Comparison of ENCODE assay signal across 24 cellular contexts in the genomic region with DNA sequence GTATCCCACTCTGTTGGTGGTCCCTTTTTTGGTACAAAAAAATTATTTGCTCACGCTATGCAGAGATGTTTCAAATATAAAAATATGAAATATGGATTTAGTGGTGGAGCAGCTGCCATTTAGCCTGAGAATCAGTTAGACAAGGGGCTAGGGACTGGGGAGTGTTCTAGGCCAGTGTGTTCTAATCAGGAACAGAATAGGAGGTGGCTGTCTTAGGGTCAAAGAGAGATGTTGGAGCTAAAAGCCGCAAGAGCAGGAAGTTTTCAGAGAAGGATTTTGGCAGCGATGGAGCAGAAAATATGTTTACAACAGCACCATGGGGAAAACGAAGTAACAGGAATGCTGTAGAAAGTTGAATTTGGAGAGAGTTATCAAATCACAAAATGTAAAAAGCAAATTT.
"Had no signal": no experiment of that assay in that cellular context is flagged by ENCODE, and none has a peak within 500 bp of the region (broad histone marks: within the 10 kb centered on the region; RNA-seq: fewer than 3 reads in every experiment).

No MANE protein-coding gene starts in this region.

- H3K36me3 ChIP-seq: gastroesophageal sphincter, heart right ventricle, lower lobe of right lung, ovary, spleen, tibial artery had no signal

- H3K27ac ChIP-seq: dorsolateral prefrontal cortex, foreskin keratinocyte, heart right ventricle, lower lobe of right lung, ovary, psoas muscle, skin epidermis, spleen, tibial artery had no signal

- H3K27ac Mint-ChIP-seq: natural killer cell treated with Interleukin-12 subunit alpha and Interleukin-12 subunit beta and Interleukin-15 and Interleukin-18, amount 100 ng/mL, for 72 hours; stimulated activated naive B cell treated with anti-CD40 and anti-IgM and Interleukin-4, amounts not matched to agents 10 μg/mL and 1 μg/mL and 100 μg/mL, for 72 hours; stimulated activated naive CD8-positive, alpha-beta T cell treated with anti-CD3 and anti-CD28 coated beads, Interleukin-15, Interleukin-2, amounts not matched to agents 100 ng/mL and 50 ng/mL, for 24 hours; type B pancreatic cell had no signal

- H3K9me3 Mint-ChIP-seq: stimulated activated naive CD8-positive, alpha-beta T cell treated with anti-CD3 and anti-CD28 coated beads, Interleukin-15, Interleukin-2, amounts not matched to agents 100 ng/mL and 50 ng/mL, for 24 hours; type B pancreatic cell had no signal

- H3K27me3 ChIP-seq: dorsolateral prefrontal cortex, foreskin keratinocyte, gastroesophageal sphincter, heart right ventricle, ovary, spleen, tibial artery had no signal

- H3K4me3 Mint-ChIP-seq: natural killer cell treated with Interleukin-12 subunit alpha and Interleukin-12 subunit beta and Interleukin-15 and Interleukin-18, amount 100 ng/mL, for 72 hours; stimulated activated naive B cell treated with anti-CD40 and anti-IgM and Interleukin-4, amounts not matched to agents 10 μg/mL and 1 μg/mL and 100 μg/mL, for 72 hours; stimulated activated naive CD8-positive, alpha-beta T cell treated with anti-CD3 and anti-CD28 coated beads, Interleukin-15, Interleukin-2, amounts not matched to agents 100 ng/mL and 50 ng/mL, for 24 hours; type B pancreatic cell had no signal

- ATAC-seq: foreskin keratinocyte; gastroesophageal sphincter; left ventricle myocardium superior; lower lobe of right lung; natural killer cell treated with Interleukin-12 subunit alpha and Interleukin-12 subunit beta and Interleukin-15 and Interleukin-18, amount 100 ng/mL, for 72 hours; psoas muscle; stimulated activated naive B cell treated with anti-CD40 and anti-IgM and Interleukin-4, amounts not matched to agents 10 μg/mL and 1 μg/mL and 100 μg/mL, for 72 hours had no signal

- H3K27me3 Mint-ChIP-seq: natural killer cell treated with Interleukin-12 subunit alpha and Interleukin-12 subunit beta and Interleukin-15 and Interleukin-18, amount 100 ng/mL, for 72 hours; stimulated activated naive B cell treated with anti-CD40 and anti-IgM and Interleukin-4, amounts not matched to agents 10 μg/mL and 1 μg/mL and 100 μg/mL, for 72 hours; stimulated activated naive CD8-positive, alpha-beta T cell treated with anti-CD3 and anti-CD28 coated beads, Interleukin-15, Interleukin-2, amounts not matched to agents 100 ng/mL and 50 ng/mL, for 24 hours had no signal

- H3K4me3 ChIP-seq: dorsolateral prefrontal cortex, gastroesophageal sphincter, heart right ventricle, lower lobe of right lung, ovary, psoas muscle, skin epidermis, spleen, tibial artery had no signal

- H3K4me1 Mint-ChIP-seq: stimulated activated naive B cell treated with anti-CD40 and anti-IgM and Interleukin-4, amounts not matched to agents 10 μg/mL and 1 μg/mL and 100 μg/mL, for 72 hours had no signal

- H3K4me1 ChIP-seq: foreskin keratinocyte, lower lobe of right lung, psoas muscle, spleen had no signal

- DNase-seq: central memory CD4-positive, alpha-beta T cell; dorsolateral prefrontal cortex; effector CD4-positive, alpha-beta T cell; foreskin keratinocyte; glutamatergic neuron; heart right ventricle; hippocampal formation; kidney glomerular epithelial cell; left ventricle myocardium superior; lower lobe of right lung; nucleus accumbens; ovary; posterior cingulate gyrus; psoas muscle; right cardiac atrium; spleen; stimulated activated CD4-positive, alpha-beta T cell treated with anti-CD3 and anti-CD28 coated beads, Interleukin-4, amount 100 ng/mL, for 4 hours; stimulated activated naive B cell treated with anti-CD40 and anti-IgM and Interleukin-4, amounts not matched to agents 10 μg/mL and 1 μg/mL and 100 μg/mL, for 72 hours; tibial artery had no signal

- H3K9me3 ChIP-seq: gastroesophageal sphincter, heart right ventricle, lower lobe of right lung, ovary, psoas muscle, spleen, tibial artery had no signal

- H3K36me3 Mint-ChIP-seq: natural killer cell treated with Interleukin-12 subunit alpha and Interleukin-12 subunit beta and Interleukin-15 and Interleukin-18, amount 100 ng/mL, for 72 hours; stimulated activated naive B cell treated with anti-CD40 and anti-IgM and Interleukin-4, amounts not matched to agents 10 μg/mL and 1 μg/mL and 100 μg/mL, for 72 hours; type B pancreatic cell had no signal
